ENCODE assay signal across 8 cellular contexts in genomic region chr11:88103337-88104206, GRCh38.
DNase-seq lines count a peak whose midpoint lies in the region; ATAC-seq lines count a peak whose summit lies in the region.

No MANE protein-coding gene starts in this region.

- POLR2A ChIA-PET in naive thymus-derived CD8-positive, alpha-beta T cell (lab: Charles Lee) = no interaction called here

- no peak overlapping the region for H3K4me3 Mint-ChIP-seq in naive thymus-derived CD8-positive, alpha-beta T cell

- H3K36me3 Mint-ChIP-seq in naive thymus-derived CD8-positive, alpha-beta T cell = no peaks in the 10 kb centered on the region

- peaks cover 1 to 16% (median 7%) of the 10 kb centered on the region in 5 donors for H3K27me3 Mint-ChIP-seq in naive thymus-derived CD8-positive, alpha-beta T cell

- H3K27ac Mint-ChIP-seq in naive thymus-derived CD8-positive, alpha-beta T cell = peak overlapping the region in 1 of 10 donors; percentile 11

- H3K4me1 Mint-ChIP-seq in naive thymus-derived CD8-positive, alpha-beta T cell = no peaks in the 10 kb centered on the region

- DNase-seq in Right ventricle myocardium superior (no peak), left cardiac atrium (no peak), SIG-M5 (lab: John Stamatoyannopoulos, UW) (peak; percentile 2)
- DNase-seq in central memory CD4-positive, alpha-beta T cell = peak; percentile 24
- peak in 5 of 10 donors; percentile 4 to 44 (median 19) for DNase-seq in naive thymus-derived CD8-positive, alpha-beta T cell
- no peak for DNase-seq in activated CD4-positive, CD25-positive, alpha-beta regulatory T cell treated with anti-CD3 and anti-CD28 coated beads, Interleukin-2, amount 50 U/mL, for 72 hours

- intact Hi-C loops in Right ventricle myocardium superior (cut with DNase I) (no loop called here), left cardiac atrium (cut with DNase I) (no loop called here)

- ATAC-seq in Right ventricle myocardium superior (ENCODE audit: poor library complexity) (peak; percentile 15), left cardiac atrium (no peak), GM21423 (IDR thresholded peaks at IDR 0.05; ENCODE audit: unreplicated experiment) (peak; percentile 80), HG03571 (IDR thresholded peaks at IDR 0.05; ENCODE audit: unreplicated experiment) (peak; percentile 63)
- peak; percentile 35 to 55 for ATAC-seq in naive thymus-derived CD8-positive, alpha-beta T cell

- H3K9me3 Mint-ChIP-seq in naive thymus-derived CD8-positive, alpha-beta T cell = peaks cover 0 to 5% (median 0%) of the 10 kb centered on the region in 9 donors

Comparison
In these comparisons a context has a peak if more than half of its experiments do, and no peak if none do; other contexts are left out.
1. ATAC-seq: peak in Right ventricle myocardium superior (single experiment), GM21423 (single experiment), HG03571 (single experiment) and naive thymus-derived CD8-positive, alpha-beta T cell (2 of 2); none in left cardiac atrium (0 of 2).
2. DNase-seq: peak in SIG-M5 (single experiment) and central memory CD4-positive, alpha-beta T cell (single experiment); none in Right ventricle myocardium superior (single experiment), left cardiac atrium (single experiment) and activated CD4-positive, CD25-positive, alpha-beta regulatory T cell treated with anti-CD3 and anti-CD28 coated beads, Interleukin-2, amount 50 U/mL, for 72 hours (single experiment).